Comparison of ENCODE assay signal across 1 cellular context in the genomic region with DNA sequence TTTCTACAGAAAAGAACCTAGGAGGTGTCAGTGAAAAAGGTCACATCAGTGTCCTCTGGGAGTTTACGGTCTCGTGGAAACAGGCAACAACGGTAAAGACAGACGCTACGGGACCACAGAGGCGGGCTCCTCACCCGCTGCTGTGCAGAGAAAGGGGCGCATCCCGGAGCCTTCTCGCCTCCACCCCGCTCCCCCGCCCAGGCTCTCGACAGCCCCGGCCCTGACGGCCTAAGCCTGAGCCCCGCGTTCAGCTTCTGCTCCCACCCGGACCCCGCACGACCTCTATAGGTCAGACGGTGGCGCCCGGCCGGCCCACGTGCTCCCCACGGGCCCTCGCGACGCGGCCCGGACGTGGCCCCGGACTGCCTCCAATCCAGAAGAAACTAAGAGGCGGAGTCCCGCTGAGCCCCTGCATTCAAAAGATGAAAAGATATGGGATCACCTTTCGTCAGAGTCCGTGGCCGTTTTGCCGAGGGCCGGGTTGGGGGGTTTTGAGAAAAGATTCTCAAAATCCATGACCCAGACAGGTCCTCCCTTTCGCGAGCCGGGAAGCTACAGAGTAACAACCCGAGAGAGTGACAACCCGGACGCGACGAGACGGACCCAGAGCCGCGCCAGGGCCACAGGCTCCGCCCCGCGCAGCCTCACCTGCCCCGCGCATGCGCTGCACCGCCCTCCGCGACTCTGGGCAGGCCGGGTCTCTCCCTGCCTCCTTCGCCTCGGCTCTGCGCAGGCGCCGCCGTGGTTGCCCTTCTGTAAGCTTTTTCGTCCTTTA.
TF ChIP-seq lines count a peak whose summit lies in the region.

A gene (minus strand): TSS at position 577 of the 775 bp plus-strand sequence. CDS start 61 bp downstream, at position 516.

TF ChIP-seq in HepG2, 621 proteins besides CTCF, POLR2A, EP300 and RAD21 (continued from another document and continues in another):
- TF ChIP-seq, protein P1, sequence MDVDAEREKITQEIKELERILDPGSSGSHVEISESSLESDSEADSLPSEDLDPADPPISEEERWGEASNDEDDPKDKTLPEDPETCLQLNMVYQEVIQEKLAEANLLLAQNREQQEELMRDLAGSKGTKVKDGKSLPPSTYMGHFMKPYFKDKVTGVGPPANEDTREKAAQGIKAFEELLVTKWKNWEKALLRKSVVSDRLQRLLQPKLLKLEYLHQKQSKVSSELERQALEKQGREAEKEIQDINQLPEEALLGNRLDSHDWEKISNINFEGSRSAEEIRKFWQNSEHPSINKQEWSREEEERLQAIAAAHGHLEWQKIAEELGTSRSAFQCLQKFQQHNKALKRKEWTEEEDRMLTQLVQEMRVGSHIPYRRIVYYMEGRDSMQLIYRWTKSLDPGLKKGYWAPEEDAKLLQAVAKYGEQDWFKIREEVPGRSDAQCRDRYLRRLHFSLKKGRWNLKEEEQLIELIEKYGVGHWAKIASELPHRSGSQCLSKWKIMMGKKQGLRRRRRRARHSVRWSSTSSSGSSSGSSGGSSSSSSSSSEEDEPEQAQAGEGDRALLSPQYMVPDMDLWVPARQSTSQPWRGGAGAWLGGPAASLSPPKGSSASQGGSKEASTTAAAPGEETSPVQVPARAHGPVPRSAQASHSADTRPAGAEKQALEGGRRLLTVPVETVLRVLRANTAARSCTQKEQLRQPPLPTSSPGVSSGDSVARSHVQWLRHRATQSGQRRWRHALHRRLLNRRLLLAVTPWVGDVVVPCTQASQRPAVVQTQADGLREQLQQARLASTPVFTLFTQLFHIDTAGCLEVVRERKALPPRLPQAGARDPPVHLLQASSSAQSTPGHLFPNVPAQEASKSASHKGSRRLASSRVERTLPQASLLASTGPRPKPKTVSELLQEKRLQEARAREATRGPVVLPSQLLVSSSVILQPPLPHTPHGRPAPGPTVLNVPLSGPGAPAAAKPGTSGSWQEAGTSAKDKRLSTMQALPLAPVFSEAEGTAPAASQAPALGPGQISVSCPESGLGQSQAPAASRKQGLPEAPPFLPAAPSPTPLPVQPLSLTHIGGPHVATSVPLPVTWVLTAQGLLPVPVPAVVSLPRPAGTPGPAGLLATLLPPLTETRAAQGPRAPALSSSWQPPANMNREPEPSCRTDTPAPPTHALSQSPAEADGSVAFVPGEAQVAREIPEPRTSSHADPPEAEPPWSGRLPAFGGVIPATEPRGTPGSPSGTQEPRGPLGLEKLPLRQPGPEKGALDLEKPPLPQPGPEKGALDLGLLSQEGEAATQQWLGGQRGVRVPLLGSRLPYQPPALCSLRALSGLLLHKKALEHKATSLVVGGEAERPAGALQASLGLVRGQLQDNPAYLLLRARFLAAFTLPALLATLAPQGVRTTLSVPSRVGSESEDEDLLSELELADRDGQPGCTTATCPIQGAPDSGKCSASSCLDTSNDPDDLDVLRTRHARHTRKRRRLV (CRISPR knock-in tag; IDR thresholded peaks at IDR 0.05), result 0 out of 2 replicates have a peak, but pooled peaks have one; percentile 57
- 0 out of 2 replicates have a peak, but pooled peaks have one; percentile 79 for TF ChIP-seq MEF2D (CRISPR knock-in tag; IDR thresholded peaks at IDR 0.05)
- TF ChIP-seq, protein P2, sequence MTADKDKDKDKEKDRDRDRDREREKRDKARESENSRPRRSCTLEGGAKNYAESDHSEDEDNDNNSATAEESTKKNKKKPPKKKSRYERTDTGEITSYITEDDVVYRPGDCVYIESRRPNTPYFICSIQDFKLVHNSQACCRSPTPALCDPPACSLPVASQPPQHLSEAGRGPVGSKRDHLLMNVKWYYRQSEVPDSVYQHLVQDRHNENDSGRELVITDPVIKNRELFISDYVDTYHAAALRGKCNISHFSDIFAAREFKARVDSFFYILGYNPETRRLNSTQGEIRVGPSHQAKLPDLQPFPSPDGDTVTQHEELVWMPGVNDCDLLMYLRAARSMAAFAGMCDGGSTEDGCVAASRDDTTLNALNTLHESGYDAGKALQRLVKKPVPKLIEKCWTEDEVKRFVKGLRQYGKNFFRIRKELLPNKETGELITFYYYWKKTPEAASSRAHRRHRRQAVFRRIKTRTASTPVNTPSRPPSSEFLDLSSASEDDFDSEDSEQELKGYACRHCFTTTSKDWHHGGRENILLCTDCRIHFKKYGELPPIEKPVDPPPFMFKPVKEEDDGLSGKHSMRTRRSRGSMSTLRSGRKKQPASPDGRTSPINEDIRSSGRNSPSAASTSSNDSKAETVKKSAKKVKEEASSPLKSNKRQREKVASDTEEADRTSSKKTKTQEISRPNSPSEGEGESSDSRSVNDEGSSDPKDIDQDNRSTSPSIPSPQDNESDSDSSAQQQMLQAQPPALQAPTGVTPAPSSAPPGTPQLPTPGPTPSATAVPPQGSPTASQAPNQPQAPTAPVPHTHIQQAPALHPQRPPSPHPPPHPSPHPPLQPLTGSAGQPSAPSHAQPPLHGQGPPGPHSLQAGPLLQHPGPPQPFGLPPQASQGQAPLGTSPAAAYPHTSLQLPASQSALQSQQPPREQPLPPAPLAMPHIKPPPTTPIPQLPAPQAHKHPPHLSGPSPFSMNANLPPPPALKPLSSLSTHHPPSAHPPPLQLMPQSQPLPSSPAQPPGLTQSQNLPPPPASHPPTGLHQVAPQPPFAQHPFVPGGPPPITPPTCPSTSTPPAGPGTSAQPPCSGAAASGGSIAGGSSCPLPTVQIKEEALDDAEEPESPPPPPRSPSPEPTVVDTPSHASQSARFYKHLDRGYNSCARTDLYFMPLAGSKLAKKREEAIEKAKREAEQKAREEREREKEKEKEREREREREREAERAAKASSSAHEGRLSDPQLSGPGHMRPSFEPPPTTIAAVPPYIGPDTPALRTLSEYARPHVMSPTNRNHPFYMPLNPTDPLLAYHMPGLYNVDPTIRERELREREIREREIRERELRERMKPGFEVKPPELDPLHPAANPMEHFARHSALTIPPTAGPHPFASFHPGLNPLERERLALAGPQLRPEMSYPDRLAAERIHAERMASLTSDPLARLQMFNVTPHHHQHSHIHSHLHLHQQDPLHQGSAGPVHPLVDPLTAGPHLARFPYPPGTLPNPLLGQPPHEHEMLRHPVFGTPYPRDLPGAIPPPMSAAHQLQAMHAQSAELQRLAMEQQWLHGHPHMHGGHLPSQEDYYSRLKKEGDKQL (CRISPR knock-in tag; IDR thresholded peaks at IDR 0.05; ENCODE audit: low read depth), result no peak
- TF ChIP-seq, protein P3, sequence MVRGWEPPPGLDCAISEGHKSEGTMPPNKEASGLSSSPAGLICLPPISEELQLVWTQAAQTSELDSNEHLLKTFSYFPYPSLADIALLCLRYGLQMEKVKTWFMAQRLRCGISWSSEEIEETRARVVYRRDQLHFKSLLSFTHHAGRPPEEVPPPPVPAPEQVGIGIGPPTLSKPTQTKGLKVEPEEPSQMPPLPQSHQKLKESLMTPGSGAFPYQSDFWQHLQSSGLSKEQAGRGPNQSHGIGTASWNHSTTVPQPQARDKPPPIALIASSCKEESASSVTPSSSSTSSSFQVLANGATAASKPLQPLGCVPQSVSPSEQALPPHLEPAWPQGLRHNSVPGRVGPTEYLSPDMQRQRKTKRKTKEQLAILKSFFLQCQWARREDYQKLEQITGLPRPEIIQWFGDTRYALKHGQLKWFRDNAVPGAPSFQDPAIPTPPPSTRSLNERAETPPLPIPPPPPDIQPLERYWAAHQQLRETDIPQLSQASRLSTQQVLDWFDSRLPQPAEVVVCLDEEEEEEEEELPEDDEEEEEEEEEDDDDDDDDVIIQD (CRISPR knock-in tag; IDR thresholded peaks at IDR 0.05; ENCODE audit: low read depth), result peak; percentile 16; the same call in 1 of the 2 replicates
- no peak for TF ChIP-seq ZKSCAN5 (CRISPR knock-in tag; IDR thresholded peaks at IDR 0.05)
- TF ChIP-seq, protein P4, sequence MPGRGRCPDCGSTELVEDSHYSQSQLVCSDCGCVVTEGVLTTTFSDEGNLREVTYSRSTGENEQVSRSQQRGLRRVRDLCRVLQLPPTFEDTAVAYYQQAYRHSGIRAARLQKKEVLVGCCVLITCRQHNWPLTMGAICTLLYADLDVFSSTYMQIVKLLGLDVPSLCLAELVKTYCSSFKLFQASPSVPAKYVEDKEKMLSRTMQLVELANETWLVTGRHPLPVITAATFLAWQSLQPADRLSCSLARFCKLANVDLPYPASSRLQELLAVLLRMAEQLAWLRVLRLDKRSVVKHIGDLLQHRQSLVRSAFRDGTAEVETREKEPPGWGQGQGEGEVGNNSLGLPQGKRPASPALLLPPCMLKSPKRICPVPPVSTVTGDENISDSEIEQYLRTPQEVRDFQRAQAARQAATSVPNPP (CRISPR knock-in tag; IDR thresholded peaks at IDR 0.05), result peak; percentile 75; the same call in 1 of the 2 replicates
- peak; percentile 87; the same call in 1 of the 2 replicates for TF ChIP-seq ZNF256 (CRISPR knock-in tag; conservative IDR thresholded peaks at IDR 0.05)
- TF ChIP-seq, protein P5, sequence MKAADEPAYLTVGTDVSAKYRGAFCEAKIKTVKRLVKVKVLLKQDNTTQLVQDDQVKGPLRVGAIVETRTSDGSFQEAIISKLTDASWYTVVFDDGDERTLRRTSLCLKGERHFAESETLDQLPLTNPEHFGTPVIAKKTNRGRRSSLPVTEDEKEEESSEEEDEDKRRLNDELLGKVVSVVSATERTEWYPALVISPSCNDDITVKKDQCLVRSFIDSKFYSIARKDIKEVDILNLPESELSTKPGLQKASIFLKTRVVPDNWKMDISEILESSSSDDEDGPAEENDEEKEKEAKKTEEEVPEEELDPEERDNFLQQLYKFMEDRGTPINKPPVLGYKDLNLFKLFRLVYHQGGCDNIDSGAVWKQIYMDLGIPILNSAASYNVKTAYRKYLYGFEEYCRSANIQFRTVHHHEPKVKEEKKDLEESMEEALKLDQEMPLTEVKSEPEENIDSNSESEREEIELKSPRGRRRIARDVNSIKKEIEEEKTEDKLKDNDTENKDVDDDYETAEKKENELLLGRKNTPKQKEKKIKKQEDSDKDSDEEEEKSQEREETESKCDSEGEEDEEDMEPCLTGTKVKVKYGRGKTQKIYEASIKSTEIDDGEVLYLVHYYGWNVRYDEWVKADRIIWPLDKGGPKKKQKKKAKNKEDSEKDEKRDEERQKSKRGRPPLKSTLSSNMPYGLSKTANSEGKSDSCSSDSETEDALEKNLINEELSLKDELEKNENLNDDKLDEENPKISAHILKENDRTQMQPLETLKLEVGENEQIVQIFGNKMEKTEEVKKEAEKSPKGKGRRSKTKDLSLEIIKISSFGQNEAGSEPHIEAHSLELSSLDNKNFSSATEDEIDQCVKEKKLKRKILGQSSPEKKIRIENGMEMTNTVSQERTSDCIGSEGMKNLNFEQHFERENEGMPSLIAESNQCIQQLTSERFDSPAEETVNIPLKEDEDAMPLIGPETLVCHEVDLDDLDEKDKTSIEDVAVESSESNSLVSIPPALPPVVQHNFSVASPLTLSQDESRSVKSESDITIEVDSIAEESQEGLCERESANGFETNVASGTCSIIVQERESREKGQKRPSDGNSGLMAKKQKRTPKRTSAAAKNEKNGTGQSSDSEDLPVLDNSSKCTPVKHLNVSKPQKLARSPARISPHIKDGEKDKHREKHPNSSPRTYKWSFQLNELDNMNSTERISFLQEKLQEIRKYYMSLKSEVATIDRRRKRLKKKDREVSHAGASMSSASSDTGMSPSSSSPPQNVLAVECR (CRISPR knock-in tag; IDR thresholded peaks at IDR 0.05; ENCODE audit: borderline replicate concordance), result peak; percentile 88
- TF ChIP-seq JDP2 (CRISPR knock-in tag; IDR thresholded peaks at IDR 0.05; ENCODE audit: borderline replicate concordance), result peak; percentile 43; the same call in 1 of the 2 replicates
- TF ChIP-seq PHF5A (CRISPR knock-in tag; IDR thresholded peaks at IDR 0.05; ENCODE audit: low read depth, unreplicated experiment), result no peak
- TF ChIP-seq, protein P6, sequence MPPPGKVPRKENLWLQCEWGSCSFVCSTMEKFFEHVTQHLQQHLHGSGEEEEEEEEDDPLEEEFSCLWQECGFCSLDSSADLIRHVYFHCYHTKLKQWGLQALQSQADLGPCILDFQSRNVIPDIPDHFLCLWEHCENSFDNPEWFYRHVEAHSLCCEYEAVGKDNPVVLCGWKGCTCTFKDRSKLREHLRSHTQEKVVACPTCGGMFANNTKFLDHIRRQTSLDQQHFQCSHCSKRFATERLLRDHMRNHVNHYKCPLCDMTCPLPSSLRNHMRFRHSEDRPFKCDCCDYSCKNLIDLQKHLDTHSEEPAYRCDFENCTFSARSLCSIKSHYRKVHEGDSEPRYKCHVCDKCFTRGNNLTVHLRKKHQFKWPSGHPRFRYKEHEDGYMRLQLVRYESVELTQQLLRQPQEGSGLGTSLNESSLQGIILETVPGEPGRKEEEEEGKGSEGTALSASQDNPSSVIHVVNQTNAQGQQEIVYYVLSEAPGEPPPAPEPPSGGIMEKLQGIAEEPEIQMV (CRISPR knock-in tag; IDR thresholded peaks at IDR 0.05; ENCODE audit: low read depth), result peak; percentile 93
- TF ChIP-seq, protein P7, sequence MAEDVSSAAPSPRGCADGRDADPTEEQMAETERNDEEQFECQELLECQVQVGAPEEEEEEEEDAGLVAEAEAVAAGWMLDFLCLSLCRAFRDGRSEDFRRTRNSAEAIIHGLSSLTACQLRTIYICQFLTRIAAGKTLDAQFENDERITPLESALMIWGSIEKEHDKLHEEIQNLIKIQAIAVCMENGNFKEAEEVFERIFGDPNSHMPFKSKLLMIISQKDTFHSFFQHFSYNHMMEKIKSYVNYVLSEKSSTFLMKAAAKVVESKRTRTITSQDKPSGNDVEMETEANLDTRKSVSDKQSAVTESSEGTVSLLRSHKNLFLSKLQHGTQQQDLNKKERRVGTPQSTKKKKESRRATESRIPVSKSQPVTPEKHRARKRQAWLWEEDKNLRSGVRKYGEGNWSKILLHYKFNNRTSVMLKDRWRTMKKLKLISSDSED (CRISPR knock-in tag; IDR thresholded peaks at IDR 0.05), result no peak
- TF ChIP-seq NFYB (CRISPR knock-in tag; IDR thresholded peaks at IDR 0.05), result peak; percentile 51; the same call in 1 of the 2 replicates
- TF ChIP-seq HNRNPH1 (optimal IDR thresholded peaks at IDR 0.05; ENCODE audit: low read depth, low read length), result no peak
- TF ChIP-seq, protein P8, sequence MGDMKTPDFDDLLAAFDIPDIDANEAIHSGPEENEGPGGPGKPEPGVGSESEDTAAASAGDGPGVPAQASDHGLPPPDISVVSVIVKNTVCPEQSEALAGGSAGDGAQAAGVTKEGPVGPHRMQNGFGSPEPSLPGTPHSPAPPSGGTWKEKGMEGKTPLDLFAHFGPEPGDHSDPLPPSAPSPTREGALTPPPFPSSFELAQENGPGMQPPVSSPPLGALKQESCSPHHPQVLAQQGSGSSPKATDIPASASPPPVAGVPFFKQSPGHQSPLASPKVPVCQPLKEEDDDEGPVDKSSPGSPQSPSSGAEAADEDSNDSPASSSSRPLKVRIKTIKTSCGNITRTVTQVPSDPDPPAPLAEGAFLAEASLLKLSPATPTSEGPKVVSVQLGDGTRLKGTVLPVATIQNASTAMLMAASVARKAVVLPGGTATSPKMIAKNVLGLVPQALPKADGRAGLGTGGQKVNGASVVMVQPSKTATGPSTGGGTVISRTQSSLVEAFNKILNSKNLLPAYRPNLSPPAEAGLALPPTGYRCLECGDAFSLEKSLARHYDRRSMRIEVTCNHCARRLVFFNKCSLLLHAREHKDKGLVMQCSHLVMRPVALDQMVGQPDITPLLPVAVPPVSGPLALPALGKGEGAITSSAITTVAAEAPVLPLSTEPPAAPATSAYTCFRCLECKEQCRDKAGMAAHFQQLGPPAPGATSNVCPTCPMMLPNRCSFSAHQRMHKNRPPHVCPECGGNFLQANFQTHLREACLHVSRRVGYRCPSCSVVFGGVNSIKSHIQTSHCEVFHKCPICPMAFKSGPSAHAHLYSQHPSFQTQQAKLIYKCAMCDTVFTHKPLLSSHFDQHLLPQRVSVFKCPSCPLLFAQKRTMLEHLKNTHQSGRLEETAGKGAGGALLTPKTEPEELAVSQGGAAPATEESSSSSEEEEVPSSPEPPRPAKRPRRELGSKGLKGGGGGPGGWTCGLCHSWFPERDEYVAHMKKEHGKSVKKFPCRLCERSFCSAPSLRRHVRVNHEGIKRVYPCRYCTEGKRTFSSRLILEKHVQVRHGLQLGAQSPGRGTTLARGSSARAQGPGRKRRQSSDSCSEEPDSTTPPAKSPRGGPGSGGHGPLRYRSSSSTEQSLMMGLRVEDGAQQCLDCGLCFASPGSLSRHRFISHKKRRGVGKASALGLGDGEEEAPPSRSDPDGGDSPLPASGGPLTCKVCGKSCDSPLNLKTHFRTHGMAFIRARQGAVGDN (CRISPR knock-in tag; IDR thresholded peaks at IDR 0.05), result peak; percentile 99
- peak; percentile 95 for TF ChIP-seq ZNF883 (CRISPR knock-in tag; IDR thresholded peaks at IDR 0.05; ENCODE audit: not compliant biosample characterization)
- TF ChIP-seq NAIF1 (CRISPR knock-in tag; IDR thresholded peaks at IDR 0.05; ENCODE audit: borderline replicate concordance), result 0 out of 2 replicates have a peak, but pooled peaks have one; percentile 46
- TF ChIP-seq FOXJ3 (CRISPR knock-in tag; IDR thresholded peaks at IDR 0.05; ENCODE audit: borderline replicate concordance), result no peak; the same call in 1 of the 2 replicates
